In genomic region chr12:40224439-40225291, GRCh38 we compare ENCODE assay signal across 8 cellular contexts. TPM values are rescaled to one million over a fixed set of nuclear protein-coding genes. Genes with fewer than 3 reads are reported as not detected.
A peak's percentile ranks its signal among the peaks of the same experiment; 100 is the strongest.
DNase-seq lines count a peak whose midpoint lies in the region; ATAC-seq, FAIRE-seq and TF ChIP-seq lines count a peak whose summit lies in the region.

LRRK2 (plus strand) TSS chr12:40224997; CDS start chr12:40225132, 135 bp downstream.

- H3K36me3 ChIP-seq in ovary: no peaks in the 10 kb centered on the region

- peak within 1 kb of the TSS; percentile 87 for H3K4me3 ChIP-seq in ovary

- H3K27me3 Mint-ChIP-seq in activated naive CD8-positive, alpha-beta T cell: peaks cover 30% of the 10 kb centered on the region

- TF ChIP-seq CTCF in ovary (IDR thresholded peaks at IDR 0.05): no peak

- no peak within 1 kb of the TSS for H3K27ac Mint-ChIP-seq in activated naive CD8-positive, alpha-beta T cell

- no peak for TF ChIP-seq EP300 in ovary (IDR thresholded peaks at IDR 0.05)

- peaks cover 1% of the 10 kb centered on the region for H3K4me1 ChIP-seq in ovary (ENCODE audit: insufficient read depth)

- TF ChIP-seq POLR2A in ovary (IDR thresholded peaks at IDR 0.05): peak; percentile 47

- peaks cover 15% of the 10 kb centered on the region for H3K4me1 Mint-ChIP-seq in activated naive CD8-positive, alpha-beta T cell (ENCODE audit: low read depth)

- no peaks in the 10 kb centered on the region for H3K9me3 Mint-ChIP-seq in activated naive CD8-positive, alpha-beta T cell (ENCODE audit: low read depth)

- H3K36me3 Mint-ChIP-seq in activated naive CD8-positive, alpha-beta T cell: no peaks in the 10 kb centered on the region

- H3K27ac ChIP-seq in ovary: peak within 1 kb of the TSS; percentile 88

- 1 to 2% (median 1%) methylated on average over 68 to 78 of the region's 78 CpGs for WGBS in ovary, 3 donors

- ATAC-seq in GM18873 (IDR thresholded peaks at IDR 0.05; ENCODE audit: low FRiP score, unreplicated experiment) (peak; percentile 40), HG03097 (IDR thresholded peaks at IDR 0.05; ENCODE audit: low FRiP score, unreplicated experiment) (peak; percentile 53), Right ventricle myocardium superior (ENCODE audit: poor library complexity) (peak; percentile 95)

- no peaks in the 10 kb centered on the region for H3K9me3 ChIP-seq in ovary

- FAIRE-seq in RCC 7860 (lab: Jason Lieb, UNC): no peak

- intact Hi-C loops in Right ventricle myocardium superior (cut with DNase I): no loop called here
- intact Hi-C loops in ovary (cut with DNase I): loop anchor here in 1 of 4 donors (5.0 kb wide), 1 partner anchor 117 kb away; the partner anchor contains the start of gene SLC2A13

- peak; percentile 79 for DNase-seq in AG08396 (ENCODE audit: low spot score)
- DNase-seq in RCC 7860 (ENCODE audit: low spot score): peak; percentile 14
- DNase-seq in Right ventricle myocardium superior: peak; percentile 92
- DNase-seq in ovary: peak; percentile 83 to 90 (median 84)
- DNase-seq in NCI-H187 (lab: John Stamatoyannopoulos, UW): no peak

- no peaks in the 10 kb centered on the region for H3K27me3 ChIP-seq in ovary

- peak within 1 kb of the TSS; percentile 73 for H3K4me3 Mint-ChIP-seq in activated naive CD8-positive, alpha-beta T cell

RNA-seq across cellular contexts. Expression of gene LRRK2, which starts in this region (rescaled TPM):
- total RNA-seq in Right ventricle myocardium superior (7.4 TPM), ovary (10 to 100 TPM in 6 of 7 donors, 1 to 10 TPM in 1; 9.9 to 19.7 (median 14.0) TPM)
- 1 to 10 TPM; 8.1 to 8.2 TPM for polyA plus RNA-seq in ovary

Comparison
In these comparisons a context has a peak if more than half of its experiments do, and no peak if none do; other contexts are left out.
1. DNase-seq: peak in AG08396 (single experiment), RCC 7860 (single experiment), Right ventricle myocardium superior (single experiment) and ovary (5 of 5); none in NCI-H187 (0 of 2).
2. ATAC-seq: peak in every context shown above with its lines; median percentile 95 in Right ventricle myocardium superior; 53 in HG03097; 40 in GM18873.